17 cellular contexts compared by ENCODE assay signal in the genomic region with DNA sequence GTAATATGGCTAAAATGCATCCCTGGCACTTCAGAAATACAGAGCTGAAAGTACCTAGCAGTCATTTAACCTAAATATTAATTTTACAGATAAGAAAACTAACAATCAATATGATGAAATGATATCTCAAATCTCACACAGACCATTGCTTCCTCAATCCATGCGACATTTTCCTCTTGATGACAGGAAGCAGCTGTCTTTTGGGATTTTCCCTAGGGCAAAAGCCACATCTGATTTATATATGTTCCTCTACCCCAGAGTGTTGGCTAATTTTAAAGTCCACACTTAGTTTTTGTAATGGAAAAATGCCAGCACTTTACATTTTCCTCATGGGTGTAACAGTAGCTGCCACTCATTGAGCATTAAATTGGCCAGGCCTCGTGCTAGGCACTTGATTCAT.
"Had no signal": no experiment of that assay in that cellular context is flagged by ENCODE, and none has a peak within 500 bp of the region (broad histone marks: within the 10 kb centered on the region; RNA-seq: fewer than 3 reads in every experiment).

No MANE protein-coding gene starts in this region.

- DNase-seq: effector CD4-positive, alpha-beta T cell; endodermal cell; erythroblast; foreskin keratinocyte; left colon; mammary epithelial cell; mucosa of descending colon; naive thymus-derived CD8-positive, alpha-beta T cell; posterior cingulate gyrus; stimulated activated CD4-positive, alpha-beta T cell treated with anti-CD3 and anti-CD28 coated beads, Interleukin-2, amount 100 ng/mL, for 24 hours; stimulated activated CD4-positive, alpha-beta T cell treated with anti-CD3 and anti-CD28 coated beads, Interleukin-4, amount 100 ng/mL, for 4 hours; stimulated activated naive B cell treated with anti-CD40 and anti-IgM and Interleukin-4, amounts not matched to agents 10 μg/mL and 1 μg/mL and 100 μg/mL, for 72 hours; tibial artery; upper lobe of right lung had no signal

- H3K27me3 ChIP-seq: foreskin keratinocyte, tibial artery, upper lobe of right lung, vagina had no signal

- H3K27ac ChIP-seq: foreskin keratinocyte, skin epidermis, tibial artery, upper lobe of right lung, vagina had no signal

- H3K4me1 ChIP-seq: foreskin keratinocyte had no signal

- H3K9me3 ChIP-seq: mucosa of descending colon, tibial artery, upper lobe of right lung, vagina had no signal

- H3K4me3 ChIP-seq: mucosa of descending colon, skin epidermis, tibial artery, upper lobe of right lung, vagina had no signal

- H3K36me3 ChIP-seq: tibial artery, upper lobe of right lung, vagina had no signal

- ATAC-seq: foreskin keratinocyte; left colon; mucosa of descending colon; naive thymus-derived CD8-positive, alpha-beta T cell; sciatic nerve; stimulated activated naive B cell treated with anti-CD40 and anti-IgM and Interleukin-4, amounts not matched to agents 10 μg/mL and 1 μg/mL and 100 μg/mL, for 72 hours; upper lobe of right lung had no signal
